ENCODE assay signal across 1 cellular context in genomic region chr22:37333724-37334460, GRCh38.
TF ChIP-seq lines count a peak whose summit lies in the region.

No MANE protein-coding gene starts in this region.

TF ChIP-seq in SK-N-SH, 30 proteins besides CTCF, POLR2A, EP300 and RAD21:
- TF ChIP-seq RCOR1 (IDR thresholded peaks at IDR 0.05; ENCODE audit: low read length) (no peak), GABPA (IDR thresholded peaks at IDR 0.05; ENCODE audit: low read depth) (no peak), ZBTB33 (IDR thresholded peaks at IDR 0.05; ENCODE audit: borderline replicate concordance, low read depth) (no peak), SMC3 (IDR thresholded peaks at IDR 0.05; ENCODE audit: low read depth, low read length) (no peak), SIN3A (IDR thresholded peaks at IDR 0.05; ENCODE audit: borderline replicate concordance, low read depth, low read length) (no peak), FOXM1 (IDR thresholded peaks at IDR 0.05; ENCODE audit: low read depth) (no peak), NFIC (IDR thresholded peaks at IDR 0.05; ENCODE audit: borderline replicate concordance) (no peak), GATA2 (CRISPR knock-in tag; IDR thresholded peaks at IDR 0.05) (no peak), TCF12 (IDR thresholded peaks at IDR 0.05) (no peak), JUND (IDR thresholded peaks at IDR 0.05) (no peak)
